In genomic region chr9:109253637-109254284, GRCh38 we compare ENCODE assay signal across 9 cellular contexts.
DNase-seq lines count a peak whose midpoint lies in the region; TF ChIP-seq lines count a peak whose summit lies in the region.
"Had no signal": no experiment of that assay in that cellular context is flagged by ENCODE, and none has a peak within 500 bp of the region (broad histone marks: within the 10 kb centered on the region; RNA-seq: fewer than 3 reads in every experiment).

No MANE protein-coding gene starts in this region.

- DNase-seq in AG10803 (ENCODE audit: low read depth) (peak; percentile 72), chondrocyte (ENCODE audit: low spot score) (no peak), myocyte (ENCODE audit: low read depth) (peak; percentile 78), SKM-1 treated with dmso at 0.1 percent for 144 hours (lab: John Stamatoyannopoulos, UW; ENCODE audit: unreplicated experiment) (no peak), SW 1271 (lab: John Stamatoyannopoulos, UW) (no peak), CD1c-positive myeloid dendritic cell (ENCODE audit: extremely low spot score) (no peak)
- DNase-seq in stimulated activated CD4-positive, alpha-beta T cell treated with anti-CD3 and anti-CD28 coated beads, Interleukin-4, amount 100 ng/mL, for 1 hour, result no peak
- DNase-seq: NCI-H1417 treated with DMSO at 0.1 percent for 48 hours had no signal

- H3K36me3 Mint-ChIP-seq in chondrocyte (ENCODE audit: low read depth), result no peaks in the 10 kb centered on the region

- H4K20me1 ChIP-seq in Loucy (ENCODE audit: insufficient read depth, low read length, poor library complexity, severe bottlenecking), result no peaks in the 10 kb centered on the region

- no peaks in the 10 kb centered on the region for H3F3A ChIP-seq in Loucy (ENCODE audit: low read depth)

- H3K4me3 ChIP-seq in AG10803 (ENCODE audit: low read length) (no peak overlapping the region), Loucy (ENCODE audit: low read length, poor library complexity, severe bottlenecking) (no peak overlapping the region)

- peak overlapping the region; percentile 87 for H3K27ac Mint-ChIP-seq in chondrocyte (ENCODE audit: unreplicated experiment)

- H2AFZ ChIP-seq in Loucy (ENCODE audit: low read length), result no peak overlapping the region

- no peaks in the 10 kb centered on the region for H3K27me3 Mint-ChIP-seq in chondrocyte (ENCODE audit: low read depth)

- H3K4me1 ChIP-seq in Loucy (ENCODE audit: insufficient read depth, low read length, poor library complexity, severe bottlenecking), result no peaks in the 10 kb centered on the region

- no peak overlapping the region for H3K9ac ChIP-seq in Loucy (ENCODE audit: low read depth, low read length, poor library complexity, severe bottlenecking)

- peak overlapping the region; percentile 13 for H3K4me3 Mint-ChIP-seq in chondrocyte (ENCODE audit: unreplicated experiment)

- H3K36me3 ChIP-seq in Loucy (ENCODE audit: insufficient read depth, low read length), result no peaks in the 10 kb centered on the region

- H3K9me2 ChIP-seq in Loucy (replicated peaks; ENCODE audit: low read depth, low read length), result no peaks in the 10 kb centered on the region

- H3K4me1 Mint-ChIP-seq in chondrocyte (ENCODE audit: low read depth), result peaks cover 50% of the 10 kb centered on the region

- H3K27me3 ChIP-seq in Loucy (ENCODE audit: insufficient read depth, low read length, poor library complexity, severe bottlenecking), result no peaks in the 10 kb centered on the region

- H3K79me2 ChIP-seq in Loucy (ENCODE audit: insufficient read depth, low read length), result no peaks in the 10 kb centered on the region

- H3K4me2 ChIP-seq in Loucy (ENCODE audit: low read depth, low read length, poor library complexity, severe bottlenecking), result no peak overlapping the region

- TF ChIP-seq CTCF in AG10803 (conservative IDR thresholded peaks at IDR 0.05; ENCODE audit: low read length) (no peak), Loucy (conservative IDR thresholded peaks at IDR 0.05; ENCODE audit: low read length) (0 out of 2 replicates have a peak, but pooled peaks have one; percentile 13), chondrocyte (IDR thresholded peaks at IDR 0.05) (peak; percentile 41)

- no peaks in the 10 kb centered on the region for H3K9me3 Mint-ChIP-seq in chondrocyte (ENCODE audit: low read depth)

- no peaks in the 10 kb centered on the region for H3K9me3 ChIP-seq in Loucy (ENCODE audit: insufficient read depth, low read depth, low read length)

Comparison
In these comparisons a context has a peak if more than half of its experiments do, and no peak if none do; other contexts are left out.
1. DNase-seq: peak in AG10803 (single experiment) and myocyte (single experiment); none in chondrocyte (single experiment), SKM-1 treated with dmso at 0.1 percent for 144 hours (single experiment), SW 1271 (0 of 2), CD1c-positive myeloid dendritic cell (single experiment) and stimulated activated CD4-positive, alpha-beta T cell treated with anti-CD3 and anti-CD28 coated beads, Interleukin-4, amount 100 ng/mL, for 1 hour (single experiment).